ENCODE assay signal across 24 cellular contexts in the genomic region with DNA sequence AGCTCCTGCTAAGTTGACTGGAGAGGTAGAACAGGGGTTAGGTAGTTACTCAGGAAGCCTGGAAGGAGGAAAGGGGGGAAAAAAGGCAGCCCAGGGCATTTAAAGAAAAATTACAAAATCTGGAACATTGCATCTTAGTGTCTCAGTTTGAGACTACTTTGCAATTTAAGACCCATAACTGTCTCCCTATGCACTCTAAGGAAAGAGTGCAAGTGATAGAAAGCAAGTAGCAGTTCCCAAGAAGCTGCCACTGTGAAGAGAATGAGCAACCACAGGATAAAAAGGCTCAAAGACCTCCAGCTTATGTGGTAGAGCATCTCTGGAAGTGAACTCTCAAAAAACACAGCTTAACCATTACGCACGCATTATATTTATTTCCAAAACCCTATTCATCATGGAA.
DNase-seq lines count a peak whose midpoint lies in the region; ATAC-seq and TF ChIP-seq lines count a peak whose summit lies in the region.
"Had no signal": no experiment of that assay in that cellular context is flagged by ENCODE, and none has a peak within 500 bp of the region (broad histone marks: within the 10 kb centered on the region; RNA-seq: fewer than 3 reads in every experiment).

No MANE protein-coding gene starts in this region.

- intact Hi-C loops in activated CD4-positive, alpha-beta T cell treated with anti-CD3 and anti-CD28 coated beads for 36 hours (cut with DNase I, micrococcal nuclease) = loop anchor here in 1 of 2 experiments (10.0 kb wide), 1 partner anchor 209 kb away; no protein-coding TSS in a partner anchor
- intact Hi-C loops in activated CD8-positive, alpha-beta T cell treated with anti-CD3 and anti-CD28 coated beads for 36 hours (cut with micrococcal nuclease) = no loop called here
- intact Hi-C loops in natural killer cell (cut with micrococcal nuclease) = no loop called here

- POLR2A ChIA-PET in activated CD4-positive, alpha-beta T cell treated with anti-CD3 and anti-CD28 coated beads for 36 hours (lab: Charles Lee) = no interaction called here
- POLR2A ChIA-PET in activated CD8-positive, alpha-beta T cell treated with anti-CD3 and anti-CD28 coated beads for 36 hours (lab: Charles Lee) = no interaction called here

- peak overlapping the region; percentile 54 for H3K4me3 ChIP-seq in GM23338
- H3K4me3 ChIP-seq: cardiac muscle cell, upper lobe of right lung had no signal

- H3K36me3 ChIP-seq in GM23338 (ENCODE audit: insufficient read depth) = no peaks in the 10 kb centered on the region
- H3K36me3 ChIP-seq: cardiac muscle cell, stomach, upper lobe of right lung had no signal

- no peaks in the 10 kb centered on the region for H3K36me3 Mint-ChIP-seq in activated CD4-positive, alpha-beta T cell treated with anti-CD3 and anti-CD28 coated beads for 36 hours (ENCODE audit: low read depth)
- H3K36me3 Mint-ChIP-seq in GM23338 (ENCODE audit: low read depth) (peaks cover 10% of the 10 kb centered on the region; the same call in 1 of the 3 replicates), natural killer cell (no peaks in the 10 kb centered on the region)
- H3K36me3 Mint-ChIP-seq in activated CD8-positive, alpha-beta T cell treated with anti-CD3 and anti-CD28 coated beads for 36 hours (ENCODE audit: low read depth) = no peaks in the 10 kb centered on the region

- no peak for DNase-seq in activated CD4-positive, alpha-beta T cell treated with anti-CD3 and anti-CD28 coated beads for 36 hours
- DNase-seq in activated CD4-positive, alpha-beta T cell treated with anti-CD3 and anti-CD28 coated beads for 4 hours = no peak
- DNase-seq in GM23338 (ENCODE audit: low spot score) = no peak
- DNase-seq in activated CD8-positive, alpha-beta T cell treated with anti-CD3 and anti-CD28 coated beads for 36 hours = no peak
- DNase-seq in natural killer cell = no peak
- DNase-seq: 8988T; activated CD8-positive, alpha-beta memory T cell treated with anti-CD3 and anti-CD28 coated beads, Interleukin-2, amount 50 U/mL, for 48 hours; DMS79; HFFc6; IMR-90; mammary epithelial cell; MV-4-11; NCI-H1930; NCI-H524; stimulated activated CD4-positive, alpha-beta T cell treated with anti-CD3 and anti-CD28 coated beads, Interleukin-12 subunit alpha, Interleukin-12 subunit beta, amount 100 ng/mL, for 4 hours; stomach; T-helper 1 cell had no signal

- TF ChIP-seq CTCF in GM23338 (conservative IDR thresholded peaks at IDR 0.05; ENCODE audit: low read depth in 2 of 2) (no peak), natural killer cell (IDR thresholded peaks at IDR 0.05) (no peak)
- no peak for TF ChIP-seq CTCF in activated CD8-positive, alpha-beta T cell treated with anti-CD3 and anti-CD28 coated beads for 36 hours (IDR thresholded peaks at IDR 0.05)

- no peaks in the 10 kb centered on the region for H3F3A ChIP-seq in GM23338 (replicated peaks; ENCODE audit: low read depth)

- H2AFZ ChIP-seq in GM23338 = peak overlapping the region; percentile 67

- CTCF ChIA-PET in activated CD4-positive, alpha-beta T cell treated with anti-CD3 and anti-CD28 coated beads for 36 hours (lab: Charles Lee) = interaction anchor here (0.6 kb wide), 1 partner anchor 1627 kb away, joined by 3 read pairs; no protein-coding TSS in a partner anchor
- CTCF ChIA-PET in activated CD8-positive, alpha-beta T cell treated with anti-CD3 and anti-CD28 coated beads for 36 hours (lab: Charles Lee) = interaction anchor here (1.5 kb wide), 1 partner anchor 212 kb away, joined by 4 read pairs; no protein-coding TSS in a partner anchor

- H3K4me3 Mint-ChIP-seq in activated CD4-positive, alpha-beta T cell treated with anti-CD3 and anti-CD28 coated beads for 36 hours = peak overlapping the region; percentile 47
- H3K4me3 Mint-ChIP-seq in GM23338 (no peak overlapping the region), natural killer cell (peak overlapping the region; percentile 70)
- peak overlapping the region; percentile 63 for H3K4me3 Mint-ChIP-seq in activated CD8-positive, alpha-beta T cell treated with anti-CD3 and anti-CD28 coated beads for 36 hours
- H3K4me3 Mint-ChIP-seq: HFFc6 had no signal

- no peak for ATAC-seq in activated CD4-positive, alpha-beta T cell treated with anti-CD3 and anti-CD28 coated beads for 36 hours
- ATAC-seq in GM23338 (no peak; the same call in 2 of the 3 replicates), natural killer cell (no peak), HG03432 (IDR thresholded peaks at IDR 0.05; ENCODE audit: unreplicated experiment) (no peak), HG03025 (IDR thresholded peaks at IDR 0.05; ENCODE audit: low FRiP score, unreplicated experiment) (no peak)
- ATAC-seq in activated CD8-positive, alpha-beta T cell treated with anti-CD3 and anti-CD28 coated beads for 36 hours = no peak
- no peak for ATAC-seq in activated CD4-positive, CD25-positive, alpha-beta regulatory T cell treated with anti-CD3 and anti-CD28 coated beads, Interleukin-2, amount 50 U/mL, for 24 hours
- ATAC-seq: Right ventricle myocardium inferior had no signal

- H3K27me3 Mint-ChIP-seq in activated CD4-positive, alpha-beta T cell treated with anti-CD3 and anti-CD28 coated beads for 36 hours = no peaks in the 10 kb centered on the region
- no peaks in the 10 kb centered on the region for H3K27me3 Mint-ChIP-seq in GM23338 (ENCODE audit: insufficient read depth, low read depth, poor library complexity)
- peaks cover 2% of the 10 kb centered on the region for H3K27me3 Mint-ChIP-seq in activated CD8-positive, alpha-beta T cell treated with anti-CD3 and anti-CD28 coated beads for 36 hours
- no peaks in the 10 kb centered on the region for H3K27me3 Mint-ChIP-seq in natural killer cell (ENCODE audit: low read depth in 2 of 2)

- H3K27ac ChIP-seq in GM23338 (ENCODE audit: low read depth) = no peak overlapping the region
- H3K27ac ChIP-seq: C4-2B, cardiac muscle cell, stomach, upper lobe of right lung had no signal

- H3K27me3 ChIP-seq in GM23338 (ENCODE audit: insufficient read depth) = peaks cover 6% of the 10 kb centered on the region; the same call in 1 of the 2 replicates
- H3K27me3 ChIP-seq: cardiac muscle cell, stomach, upper lobe of right lung had no signal

- no peaks in the 10 kb centered on the region for H3K79me2 ChIP-seq in GM23338 (replicated peaks; ENCODE audit: insufficient read depth)

- no peaks in the 10 kb centered on the region for H4K20me1 ChIP-seq in GM23338 (replicated peaks; ENCODE audit: insufficient read depth)

- H3K9me2 ChIP-seq in GM23338 (ENCODE audit: insufficient read depth) = no peaks in the 10 kb centered on the region

- peaks cover 3% of the 10 kb centered on the region for H3K9me3 Mint-ChIP-seq in activated CD4-positive, alpha-beta T cell treated with anti-CD3 and anti-CD28 coated beads for 36 hours (ENCODE audit: low read depth)
- peaks cover 12% of the 10 kb centered on the region for H3K9me3 Mint-ChIP-seq in GM23338
- peaks cover 2% of the 10 kb centered on the region for H3K9me3 Mint-ChIP-seq in activated CD8-positive, alpha-beta T cell treated with anti-CD3 and anti-CD28 coated beads for 36 hours
- no peaks in the 10 kb centered on the region for H3K9me3 Mint-ChIP-seq in natural killer cell

- no peaks in the 10 kb centered on the region for H3K4me1 Mint-ChIP-seq in activated CD4-positive, alpha-beta T cell treated with anti-CD3 and anti-CD28 coated beads for 36 hours
- H3K4me1 Mint-ChIP-seq in GM23338 (no peaks in the 10 kb centered on the region), natural killer cell (peaks cover 2 to 3% of the 10 kb centered on the region in 2 donors)
- H3K4me1 Mint-ChIP-seq in activated CD8-positive, alpha-beta T cell treated with anti-CD3 and anti-CD28 coated beads for 36 hours (ENCODE audit: low read depth) = no peaks in the 10 kb centered on the region

- no peak overlapping the region for H3K27ac Mint-ChIP-seq in activated CD4-positive, alpha-beta T cell treated with anti-CD3 and anti-CD28 coated beads for 36 hours
- H3K27ac Mint-ChIP-seq in GM23338 (no peak overlapping the region), natural killer cell (peak overlapping the region in 1 of 2 donors; percentile 2)
- no peak overlapping the region for H3K27ac Mint-ChIP-seq in activated CD8-positive, alpha-beta T cell treated with anti-CD3 and anti-CD28 coated beads for 36 hours
- H3K27ac Mint-ChIP-seq: HFFc6 had no signal

- no peaks in the 10 kb centered on the region for H3K4me1 ChIP-seq in GM23338 (ENCODE audit: insufficient read depth)
- H3K4me1 ChIP-seq: stomach, upper lobe of right lung had no signal

- peak overlapping the region; percentile 70 for H3K4me2 ChIP-seq in GM23338
